14 cellular contexts compared by ENCODE assay signal in genomic region chr1:59055908-59056719, GRCh38.
DNase-seq lines count a peak whose midpoint lies in the region; ATAC-seq and TF ChIP-seq lines count a peak whose summit lies in the region.
"Had no signal": no experiment of that assay in that cellular context is flagged by ENCODE, and none has a peak within 500 bp of the region (broad histone marks: within the 10 kb centered on the region; RNA-seq: fewer than 3 reads in every experiment).

No MANE protein-coding gene starts in this region.

- H3K4me3 ChIP-seq in esophagus squamous epithelium: peak overlapping the region in 2 of 4 donors; percentile 3 to 21
- H3K4me3 ChIP-seq in muscle layer of colon (ENCODE audit: low read depth in 1 of 2, low read length in 2 of 2): no peak overlapping the region
- no peak overlapping the region for H3K4me3 ChIP-seq in tibial artery

- H3K4me1 ChIP-seq in esophagus squamous epithelium (peaks cover 20 to 62% (median 28%) of the 10 kb centered on the region in 3 donors), muscle layer of colon (ENCODE audit: insufficient read depth, low read length) (peaks cover 37% of the 10 kb centered on the region), tibial artery (peaks cover 0 to 25% (median 16%) of the 10 kb centered on the region in 4 donors)

- ATAC-seq in HG02884 (IDR thresholded peaks at IDR 0.05; ENCODE audit: unreplicated experiment): no peak

- intact Hi-C loops in esophagus squamous epithelium (cut with DNase I) (loop anchor here (10.0 kb wide), 1 partner anchor 241 kb away; no protein-coding TSS in a partner anchor), tibial artery (cut with DNase I; ENCODE audit: low total_unique reads) (no loop called here)

- no peaks in the 10 kb centered on the region for H3K27me3 ChIP-seq in esophagus squamous epithelium
- no peaks in the 10 kb centered on the region for H3K27me3 ChIP-seq in muscle layer of colon (ENCODE audit: control insufficient read depth in 1 of 2, insufficient read depth in 2 of 2, low read length in 2 of 2)
- H3K27me3 ChIP-seq in tibial artery: no peaks in the 10 kb centered on the region

- WGBS in esophagus squamous epithelium, 2 donors: 48 to 51% methylated on average over 7 of the region's 7 CpGs

- TF ChIP-seq CTCF in esophagus squamous epithelium (IDR thresholded peaks at IDR 0.05): no peak
- TF ChIP-seq CTCF in tibial artery (IDR thresholded peaks at IDR 0.05): no peak

- DNase-seq in SK-N-DZ (ENCODE audit: low spot score) (peak; percentile 57), esophagus squamous epithelium (lab: John Stamatoyannopoulos, UW) (no peak), tibial artery (peak in 1 of 2 donors; percentile 66), NCI-H226 (no peak), GDM1 (lab: John Stamatoyannopoulos, UW) (no peak), SHP77 treated with DMSO at 0.1 percent for 48 hours (lab: John Stamatoyannopoulos, UW) (no peak)
- DNase-seq: activated CD4-positive, alpha-beta T cell treated with anti-CD3 and anti-CD28 coated beads, Interleukin-2, amount 50 U/mL, for 48 hours; effector CD4-positive, alpha-beta T cell; EL; left cardiac atrium; NCI-H1436 treated with DMSO at 0.1 percent for 48 hours; NCI-H526 treated with DMSO at 0.1 percent for 48 hours had no signal

- no peak overlapping the region for H3K9ac ChIP-seq in muscle layer of colon (ENCODE audit: low read length)

- H3K9me3 ChIP-seq in esophagus squamous epithelium: no peaks in the 10 kb centered on the region
- no peaks in the 10 kb centered on the region for H3K9me3 ChIP-seq in muscle layer of colon (ENCODE audit: low read length)
- H3K9me3 ChIP-seq in tibial artery: no peaks in the 10 kb centered on the region

- no peak for TF ChIP-seq POLR2A in esophagus squamous epithelium (IDR thresholded peaks at IDR 0.05)

- H3K36me3 ChIP-seq in esophagus squamous epithelium: no peaks in the 10 kb centered on the region
- no peaks in the 10 kb centered on the region for H3K36me3 ChIP-seq in muscle layer of colon (ENCODE audit: insufficient read depth, low read length)
- H3K36me3 ChIP-seq in tibial artery: no peaks in the 10 kb centered on the region

- peak overlapping the region; percentile 20 to 90 (median 81) for H3K27ac ChIP-seq in esophagus squamous epithelium
- H3K27ac ChIP-seq in muscle layer of colon (ENCODE audit: low read depth, low read length): peak overlapping the region; percentile 43
- peak overlapping the region; percentile 60 to 78 for H3K27ac ChIP-seq in tibial artery
